In genomic region chr5:81718300-81718699, GRCh38 we compare ENCODE assay signal across 1 cellular context.
TF ChIP-seq lines count a peak whose summit lies in the region.

No MANE protein-coding gene starts in this region.

TF ChIP-seq in HepG2, 621 proteins besides CTCF, POLR2A, EP300 and RAD21 (continued from another document):
- TF ChIP-seq ZHX2 (IDR thresholded peaks at IDR 0.05; ENCODE audit: low read depth): no peak
- no peak for TF ChIP-seq ZHX2 (CRISPR knock-in tag; IDR thresholded peaks at IDR 0.05; ENCODE audit: borderline replicate concordance)
- no peak for TF ChIP-seq ZNF543 (CRISPR knock-in tag; IDR thresholded peaks at IDR 0.05)
- no peak for TF ChIP-seq CENPX (CRISPR knock-in tag; IDR thresholded peaks at IDR 0.05)
- no peak for TF ChIP-seq HOXA7 (CRISPR knock-in tag; IDR thresholded peaks at IDR 0.05)
- no peak for TF ChIP-seq MLX (CRISPR knock-in tag; IDR thresholded peaks at IDR 0.05)
- TF ChIP-seq FOXA1 (IDR thresholded peaks at IDR 0.05): no peak
- no peak for TF ChIP-seq FOXA1 (CRISPR knock-in tag; IDR thresholded peaks at IDR 0.05)
- TF ChIP-seq, protein P1, sequence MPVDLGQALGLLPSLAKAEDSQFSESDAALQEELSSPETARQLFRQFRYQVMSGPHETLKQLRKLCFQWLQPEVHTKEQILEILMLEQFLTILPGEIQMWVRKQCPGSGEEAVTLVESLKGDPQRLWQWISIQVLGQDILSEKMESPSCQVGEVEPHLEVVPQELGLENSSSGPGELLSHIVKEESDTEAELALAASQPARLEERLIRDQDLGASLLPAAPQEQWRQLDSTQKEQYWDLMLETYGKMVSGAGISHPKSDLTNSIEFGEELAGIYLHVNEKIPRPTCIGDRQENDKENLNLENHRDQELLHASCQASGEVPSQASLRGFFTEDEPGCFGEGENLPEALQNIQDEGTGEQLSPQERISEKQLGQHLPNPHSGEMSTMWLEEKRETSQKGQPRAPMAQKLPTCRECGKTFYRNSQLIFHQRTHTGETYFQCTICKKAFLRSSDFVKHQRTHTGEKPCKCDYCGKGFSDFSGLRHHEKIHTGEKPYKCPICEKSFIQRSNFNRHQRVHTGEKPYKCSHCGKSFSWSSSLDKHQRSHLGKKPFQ (CRISPR knock-in tag; IDR thresholded peaks at IDR 0.05; ENCODE audit: insufficient replicate concordance): no peak
- TF ChIP-seq ZBTB33 (CRISPR knock-in tag; IDR thresholded peaks at IDR 0.05): no peak
- TF ChIP-seq USF2 (IDR thresholded peaks at IDR 0.05; ENCODE audit: low read depth, low read length): no peak
- no peak for TF ChIP-seq USF2 (CRISPR knock-in tag; IDR thresholded peaks at IDR 0.05; ENCODE audit: borderline replicate concordance)
- no peak for TF ChIP-seq ZNF496 (CRISPR knock-in tag; IDR thresholded peaks at IDR 0.05; ENCODE audit: insufficient replicate concordance)
- TF ChIP-seq, protein P2, sequence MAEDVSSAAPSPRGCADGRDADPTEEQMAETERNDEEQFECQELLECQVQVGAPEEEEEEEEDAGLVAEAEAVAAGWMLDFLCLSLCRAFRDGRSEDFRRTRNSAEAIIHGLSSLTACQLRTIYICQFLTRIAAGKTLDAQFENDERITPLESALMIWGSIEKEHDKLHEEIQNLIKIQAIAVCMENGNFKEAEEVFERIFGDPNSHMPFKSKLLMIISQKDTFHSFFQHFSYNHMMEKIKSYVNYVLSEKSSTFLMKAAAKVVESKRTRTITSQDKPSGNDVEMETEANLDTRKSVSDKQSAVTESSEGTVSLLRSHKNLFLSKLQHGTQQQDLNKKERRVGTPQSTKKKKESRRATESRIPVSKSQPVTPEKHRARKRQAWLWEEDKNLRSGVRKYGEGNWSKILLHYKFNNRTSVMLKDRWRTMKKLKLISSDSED (CRISPR knock-in tag; IDR thresholded peaks at IDR 0.05): no peak
- no peak for TF ChIP-seq ZNF552 (CRISPR knock-in tag; IDR thresholded peaks at IDR 0.05; ENCODE audit: borderline replicate concordance)
- TF ChIP-seq FOXK2 (IDR thresholded peaks at IDR 0.05): no peak
- TF ChIP-seq, protein P3, sequence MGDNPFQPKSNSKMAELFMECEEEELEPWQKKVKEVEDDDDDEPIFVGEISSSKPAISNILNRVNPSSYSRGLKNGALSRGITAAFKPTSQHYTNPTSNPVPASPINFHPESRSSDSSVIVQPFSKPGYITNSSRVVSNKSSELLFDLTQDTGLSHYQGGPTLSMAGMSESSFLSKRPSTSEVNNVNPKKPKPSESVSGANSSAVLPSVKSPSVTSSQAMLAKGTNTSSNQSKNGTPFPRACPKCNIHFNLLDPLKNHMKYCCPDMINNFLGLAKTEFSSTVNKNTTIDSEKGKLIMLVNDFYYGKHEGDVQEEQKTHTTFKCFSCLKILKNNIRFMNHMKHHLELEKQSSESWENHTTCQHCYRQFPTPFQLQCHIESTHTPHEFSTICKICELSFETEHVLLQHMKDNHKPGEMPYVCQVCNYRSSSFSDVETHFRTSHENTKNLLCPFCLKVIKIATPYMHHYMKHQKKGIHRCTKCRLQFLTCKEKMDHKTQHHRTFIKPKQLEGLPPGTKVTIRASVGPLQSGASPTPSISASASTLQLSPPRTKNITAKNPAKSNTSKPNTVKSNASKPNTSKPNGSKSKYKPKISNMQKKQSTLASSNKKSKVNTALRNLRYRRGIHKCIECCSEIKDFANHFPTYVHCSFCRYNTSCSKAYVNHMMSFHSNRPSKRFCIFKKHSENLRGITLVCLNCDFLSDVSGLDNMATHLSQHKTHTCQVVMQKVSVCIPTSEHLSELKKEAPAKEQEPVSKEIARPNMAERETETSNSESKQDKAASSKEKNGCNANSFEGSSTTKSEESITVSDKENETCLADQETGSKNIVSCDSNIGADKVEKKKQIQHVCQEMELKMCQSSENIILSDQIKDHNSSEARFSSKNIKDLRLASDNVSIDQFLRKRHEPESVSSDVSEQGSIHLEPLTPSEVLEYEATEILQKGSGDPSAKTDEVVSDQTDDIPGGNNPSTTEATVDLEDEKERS (CRISPR knock-in tag; IDR thresholded peaks at IDR 0.05): no peak
- TF ChIP-seq IKZF4 (CRISPR knock-in tag; IDR thresholded peaks at IDR 0.05; ENCODE audit: borderline replicate concordance, low read depth, not compliant biosample characterization): no peak
- TF ChIP-seq TFAP4 (IDR thresholded peaks at IDR 0.05; ENCODE audit: borderline replicate concordance, low read depth): no peak
